ENCODE assay signal across 19 cellular contexts in the genomic region with DNA sequence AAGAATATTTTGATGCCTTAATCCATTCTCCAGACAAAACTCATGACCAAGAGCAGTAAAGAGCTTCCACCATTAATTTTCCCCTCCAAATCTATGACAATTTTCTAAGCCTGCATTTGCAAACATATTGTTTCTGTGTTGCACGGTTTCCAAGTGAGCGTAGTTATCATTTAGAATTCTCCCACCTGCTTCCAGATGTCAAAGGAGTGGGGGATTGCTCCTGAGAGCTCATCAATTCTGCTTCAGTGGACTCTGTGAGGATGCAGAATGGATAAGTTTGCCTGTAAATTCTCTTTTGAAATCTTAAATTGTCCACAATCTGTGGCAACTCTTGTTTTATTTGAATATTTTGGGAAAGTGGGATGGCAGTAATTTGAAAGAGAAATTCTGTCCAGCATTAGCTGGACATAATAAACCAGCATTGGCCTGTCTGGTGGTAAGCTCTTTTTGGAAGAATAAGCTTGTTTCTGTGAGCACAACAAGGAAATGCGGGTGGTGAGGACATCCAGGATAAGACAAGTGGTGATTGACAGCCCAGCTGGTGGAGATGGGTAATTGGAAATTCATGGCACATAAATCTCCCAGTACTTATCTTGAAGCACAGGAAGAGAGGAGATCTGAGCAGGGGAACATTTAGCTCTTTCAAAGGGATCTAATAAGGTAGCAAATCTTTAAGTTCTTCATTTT.
"Had no signal": no experiment of that assay in that cellular context is flagged by ENCODE, and none has a peak within 500 bp of the region (broad histone marks: within the 10 kb centered on the region; RNA-seq: fewer than 3 reads in every experiment).

No MANE protein-coding gene starts in this region.

- H3K4me3 ChIP-seq: dorsolateral prefrontal cortex, hepatocyte, ovary, spleen, suprapubic skin had no signal

- H3K9me3 ChIP-seq: ovary, suprapubic skin had no signal

- H3K27ac Mint-ChIP-seq: activated CD4-positive, alpha-beta memory T cell treated with anti-CD3 and anti-CD28 coated beads, Interleukin-2, amount 10 ng/mL, durations not matched to agents 7 days and 5 days; activated naive CD4-positive, alpha-beta T cell treated with anti-CD3 and anti-CD28 coated beads, Interleukin-2, amount 50 U/mL, for 24 hours; memory B cell; natural killer cell treated with Interleukin-12 subunit alpha and Interleukin-12 subunit beta and Interleukin-15 and Interleukin-18, amount 100 ng/mL, for 72 hours; stimulated activated naive CD8-positive, alpha-beta T cell treated with anti-CD3 and anti-CD28 coated beads, Interleukin-15, Interleukin-2, amounts not matched to agents 100 ng/mL and 50 ng/mL, for 24 hours; WTC11 had no signal

- H3K27me3 Mint-ChIP-seq: activated CD4-positive, alpha-beta memory T cell treated with anti-CD3 and anti-CD28 coated beads, Interleukin-2, amount 10 ng/mL, durations not matched to agents 7 days and 5 days; activated naive CD4-positive, alpha-beta T cell treated with anti-CD3 and anti-CD28 coated beads, Interleukin-2, amount 50 U/mL, for 24 hours; memory B cell; natural killer cell treated with Interleukin-12 subunit alpha and Interleukin-12 subunit beta and Interleukin-15 and Interleukin-18, amount 100 ng/mL, for 72 hours; stimulated activated naive CD8-positive, alpha-beta T cell treated with anti-CD3 and anti-CD28 coated beads, Interleukin-15, Interleukin-2, amounts not matched to agents 100 ng/mL and 50 ng/mL, for 24 hours had no signal

- H3K27ac ChIP-seq: dorsolateral prefrontal cortex, hepatocyte, ovary, spleen, suprapubic skin had no signal

- DNase-seq: activated CD4-positive, alpha-beta memory T cell treated with anti-CD3 and anti-CD28 coated beads, Interleukin-2, amount 10 ng/mL, durations not matched to agents 7 days and 5 days; activated CD4-positive, alpha-beta T cell treated with anti-CD3 and anti-CD28 coated beads for 4 hours; activated effector memory CD4-positive, alpha-beta T cell treated with anti-CD3 and anti-CD28 coated beads, Interleukin-2, amount 50 U/mL, for 16 hours; activated T-cell treated with anti-CD3 and anti-CD28 coated beads, Interleukin-2, amount 50 U/mL, for 48 hours; dorsolateral prefrontal cortex; erythroblast; kidney; left ventricle myocardium superior; ovary; spleen; trophoblast cell had no signal

- H3K4me3 Mint-ChIP-seq: activated CD4-positive, alpha-beta memory T cell treated with anti-CD3 and anti-CD28 coated beads, Interleukin-2, amount 10 ng/mL, durations not matched to agents 7 days and 5 days; activated naive CD4-positive, alpha-beta T cell treated with anti-CD3 and anti-CD28 coated beads, Interleukin-2, amount 50 U/mL, for 24 hours; memory B cell; natural killer cell treated with Interleukin-12 subunit alpha and Interleukin-12 subunit beta and Interleukin-15 and Interleukin-18, amount 100 ng/mL, for 72 hours; stimulated activated naive CD8-positive, alpha-beta T cell treated with anti-CD3 and anti-CD28 coated beads, Interleukin-15, Interleukin-2, amounts not matched to agents 100 ng/mL and 50 ng/mL, for 24 hours; WTC11 had no signal

- H3K4me1 ChIP-seq: spleen, suprapubic skin had no signal

- H3K9me3 Mint-ChIP-seq: natural killer cell treated with Interleukin-12 subunit alpha and Interleukin-12 subunit beta and Interleukin-15 and Interleukin-18, amount 100 ng/mL, for 72 hours had no signal

- H3K27me3 ChIP-seq: dorsolateral prefrontal cortex, hepatocyte, ovary, spleen, suprapubic skin had no signal

- H3K36me3 ChIP-seq: ovary, spleen, suprapubic skin had no signal

- H3K36me3 Mint-ChIP-seq: activated naive CD4-positive, alpha-beta T cell treated with anti-CD3 and anti-CD28 coated beads, Interleukin-2, amount 50 U/mL, for 24 hours; memory B cell; natural killer cell treated with Interleukin-12 subunit alpha and Interleukin-12 subunit beta and Interleukin-15 and Interleukin-18, amount 100 ng/mL, for 72 hours; WTC11 had no signal

- ATAC-seq: left ventricle myocardium superior; natural killer cell treated with Interleukin-12 subunit alpha and Interleukin-12 subunit beta and Interleukin-15 and Interleukin-18, amount 100 ng/mL, for 72 hours; sciatic nerve; WTC11 had no signal

- H3K4me1 Mint-ChIP-seq: activated CD4-positive, alpha-beta memory T cell treated with anti-CD3 and anti-CD28 coated beads, Interleukin-2, amount 10 ng/mL, durations not matched to agents 7 days and 5 days; activated naive CD4-positive, alpha-beta T cell treated with anti-CD3 and anti-CD28 coated beads, Interleukin-2, amount 50 U/mL, for 24 hours; memory B cell had no signal
